In genomic region chr6:47188588-47189021, GRCh38 we compare ENCODE assay signal across 14 cellular contexts.
A peak's percentile ranks its signal among the peaks of the same experiment; 100 is the strongest.
DNase-seq lines count a peak whose midpoint lies in the region; ATAC-seq and TF ChIP-seq lines count a peak whose summit lies in the region.
"Had no signal": no experiment of that assay in that cellular context is flagged by ENCODE, and none has a peak within 500 bp of the region (broad histone marks: within the 10 kb centered on the region; RNA-seq: fewer than 3 reads in every experiment).

No MANE protein-coding gene starts in this region.

- no peak overlapping the region for H3K27ac Mint-ChIP-seq in T-helper 17 cell

- H3K36me3 ChIP-seq in smooth muscle cell (ENCODE audit: low read depth) (no peaks in the 10 kb centered on the region), right atrium auricular region (no peaks in the 10 kb centered on the region)
- H3K36me3 ChIP-seq: prostate gland had no signal

- peaks cover 2% of the 10 kb centered on the region for H3K4me1 Mint-ChIP-seq in T-helper 17 cell

- no peak for ATAC-seq in T-helper 17 cell
- ATAC-seq: Panc1 had no signal

- no peaks in the 10 kb centered on the region for H3K79me2 ChIP-seq in smooth muscle cell (ENCODE audit: low read depth)

- no peaks in the 10 kb centered on the region for H3F3A ChIP-seq in smooth muscle cell (ENCODE audit: low read depth)

- DNase-seq in HCEC 1CT (peak; percentile 73), T1000 (lab: John Stamatoyannopoulos, UW) (peak; percentile 38), glomerular visceral epithelial cell (ENCODE audit: extremely low spot score) (peak; percentile 39), smooth muscle cell (lab: John Stamatoyannopoulos, UW; ENCODE audit: unreplicated experiment) (no peak), T-helper 17 cell (no peak), right atrium auricular region (ENCODE audit: low spot score) (no peak), T-helper 1 cell (no peak)
- no peak for DNase-seq in activated CD4-positive, alpha-beta T cell treated with anti-CD3 and anti-CD28 coated beads for 1 hour
- DNase-seq: activated CD4-positive, CD25-positive, alpha-beta regulatory T cell; effector CD8-positive, alpha-beta T cell; GDM1; NCI-H2029 had no signal

- H3K4me1 ChIP-seq in smooth muscle cell (ENCODE audit: low read depth) (peaks cover 5% of the 10 kb centered on the region), right atrium auricular region (no peaks in the 10 kb centered on the region)
- H3K4me1 ChIP-seq: prostate gland had no signal

- H3K4me3 ChIP-seq in smooth muscle cell (no peak overlapping the region), right atrium auricular region (no peak overlapping the region)
- H3K4me3 ChIP-seq: prostate gland had no signal

- TF ChIP-seq CTCF in smooth muscle cell (IDR thresholded peaks at IDR 0.05; ENCODE audit: borderline replicate concordance, insufficient read depth, poor library complexity, severe bottlenecking) (no peak), right atrium auricular region (IDR thresholded peaks at IDR 0.05) (no peak)

- WGBS in smooth muscle cell (ENCODE audit: low lambda C conversion rate): 67% methylated on average over 1 of the region's 1 CpG

- H3K27me3 ChIP-seq in smooth muscle cell (ENCODE audit: low read depth): no peaks in the 10 kb centered on the region
- no peaks in the 10 kb centered on the region for H3K27me3 ChIP-seq in right atrium auricular region

- H3K36me3 Mint-ChIP-seq in T-helper 17 cell (ENCODE audit: low read depth): no peaks in the 10 kb centered on the region

- peaks cover 36% of the 10 kb centered on the region for H3K27me3 Mint-ChIP-seq in T-helper 17 cell

- H3K4me2 ChIP-seq in smooth muscle cell: peak overlapping the region; percentile 73

- no peak overlapping the region for H3K9ac ChIP-seq in smooth muscle cell (ENCODE audit: low read depth)

- no peak overlapping the region for H3K4me3 Mint-ChIP-seq in T-helper 17 cell

- no peak overlapping the region for H2AFZ ChIP-seq in smooth muscle cell (ENCODE audit: low read depth)

- no peaks in the 10 kb centered on the region for H3K9me3 ChIP-seq in smooth muscle cell (replicated peaks; ENCODE audit: low read depth)
- H3K9me3 ChIP-seq in T-helper 17 cell (ENCODE audit: control insufficient read depth, low read length, poor library complexity, severe bottlenecking): no peaks in the 10 kb centered on the region
- no peaks in the 10 kb centered on the region for H3K9me3 ChIP-seq in right atrium auricular region
- H3K9me3 ChIP-seq: prostate gland had no signal

- H3K27ac ChIP-seq in smooth muscle cell (ENCODE audit: low read depth) (peak overlapping the region; percentile 92), right atrium auricular region (no peak overlapping the region)
- H3K27ac ChIP-seq: prostate gland had no signal

- no peaks in the 10 kb centered on the region for H4K20me1 ChIP-seq in smooth muscle cell (ENCODE audit: low read depth)

Comparison
In these comparisons a context has a peak if more than half of its experiments do, and no peak if none do; other contexts are left out.
1. DNase-seq: peak in HCEC 1CT (single experiment), T1000 (single experiment) and glomerular visceral epithelial cell (single experiment); none in smooth muscle cell (single experiment), T-helper 17 cell (0 of 3), right atrium auricular region (single experiment), activated CD4-positive, alpha-beta T cell treated with anti-CD3 and anti-CD28 coated beads for 1 hour (single experiment) and T-helper 1 cell (0 of 5).